1 cellular context compared by ENCODE assay signal in the genomic region with DNA sequence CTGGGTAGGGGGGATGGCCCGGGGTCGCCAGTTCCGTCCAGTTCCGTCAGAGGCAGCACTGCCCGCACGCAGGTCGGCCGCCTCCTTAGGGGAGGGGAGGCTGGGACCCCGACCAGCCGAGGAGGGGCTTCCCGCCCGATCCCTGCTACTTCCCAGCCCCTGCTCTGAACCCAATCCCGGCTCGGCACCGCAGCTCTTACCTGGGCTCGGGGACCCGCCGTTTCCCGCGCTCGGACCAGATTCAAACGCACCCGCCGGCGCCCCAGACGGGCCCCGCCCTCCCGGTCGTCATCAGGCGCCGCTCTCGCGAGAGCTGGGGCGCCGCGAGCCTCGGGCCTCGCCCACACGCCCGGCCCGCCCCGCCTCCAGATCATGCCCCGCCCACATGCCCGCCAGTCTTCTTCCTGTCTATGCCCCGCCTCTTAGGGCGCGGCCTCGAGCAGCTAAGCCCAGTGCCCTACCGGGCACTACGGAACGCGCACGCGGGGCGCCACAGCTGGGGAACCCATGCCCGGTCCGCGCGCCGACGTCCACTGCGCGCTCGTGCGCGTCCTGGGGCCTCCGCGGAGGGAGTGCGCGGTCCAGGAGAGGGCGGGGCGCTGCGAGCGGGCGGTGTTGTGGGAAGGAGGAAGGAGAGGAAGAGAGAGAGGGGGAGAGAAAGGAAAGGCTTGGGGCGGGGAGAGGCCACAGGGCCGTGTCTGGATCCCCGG.
A peak's percentile ranks its signal among the peaks of the same experiment; 100 is the strongest.
TF ChIP-seq lines count a peak whose summit lies in the region.

A gene with protein sequence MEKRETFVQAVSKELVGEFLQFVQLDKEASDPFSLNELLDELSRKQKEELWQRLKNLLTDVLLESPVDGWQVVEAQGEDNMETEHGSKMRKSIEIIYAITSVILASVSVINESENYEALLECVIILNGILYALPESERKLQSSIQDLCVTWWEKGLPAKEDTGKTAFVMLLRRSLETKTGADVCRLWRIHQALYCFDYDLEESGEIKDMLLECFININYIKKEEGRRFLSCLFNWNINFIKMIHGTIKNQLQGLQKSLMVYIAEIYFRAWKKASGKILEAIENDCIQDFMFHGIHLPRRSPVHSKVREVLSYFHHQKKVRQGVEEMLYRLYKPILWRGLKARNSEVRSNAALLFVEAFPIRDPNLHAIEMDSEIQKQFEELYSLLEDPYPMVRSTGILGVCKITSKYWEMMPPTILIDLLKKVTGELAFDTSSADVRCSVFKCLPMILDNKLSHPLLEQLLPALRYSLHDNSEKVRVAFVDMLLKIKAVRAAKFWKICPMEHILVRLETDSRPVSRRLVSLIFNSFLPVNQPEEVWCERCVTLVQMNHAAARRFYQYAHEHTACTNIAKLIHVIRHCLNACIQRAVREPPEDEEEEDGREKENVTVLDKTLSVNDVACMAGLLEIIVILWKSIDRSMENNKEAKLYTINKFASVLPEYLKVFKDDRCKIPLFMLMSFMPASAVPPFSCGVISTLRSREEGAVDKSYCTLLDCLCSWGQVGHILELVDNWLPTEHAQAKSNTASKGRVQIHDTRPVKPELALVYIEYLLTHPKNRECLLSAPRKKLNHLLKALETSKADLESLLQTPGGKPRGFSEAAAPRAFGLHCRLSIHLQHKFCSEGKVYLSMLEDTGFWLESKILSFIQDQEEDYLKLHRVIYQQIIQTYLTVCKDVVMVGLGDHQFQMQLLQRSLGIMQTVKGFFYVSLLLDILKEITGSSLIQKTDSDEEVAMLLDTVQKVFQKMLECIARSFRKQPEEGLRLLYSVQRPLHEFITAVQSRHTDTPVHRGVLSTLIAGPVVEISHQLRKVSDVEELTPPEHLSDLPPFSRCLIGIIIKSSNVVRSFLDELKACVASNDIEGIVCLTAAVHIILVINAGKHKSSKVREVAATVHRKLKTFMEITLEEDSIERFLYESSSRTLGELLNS (minus strand): TSS at position 281 of the 710 bp plus-strand sequence. CDS start 2,905 bp downstream, outside the sequence.

TF ChIP-seq in K562, 482 proteins besides CTCF, POLR2A, EP300 and RAD21 (continued from another document and continues in another):
- TF ChIP-seq BRD9 (IDR thresholded peaks at IDR 0.05; ENCODE audit: low read depth, partially characterized antibody) (no peak), MAFK (IDR thresholded peaks at IDR 0.05; ENCODE audit: low read length) (no peak), THRAP3 (IDR thresholded peaks at IDR 0.05; ENCODE audit: borderline replicate concordance) (no peak), HCFC1 (IDR thresholded peaks at IDR 0.05; ENCODE audit: low read depth, low read length) (no peak), MYBL2 (IDR thresholded peaks at IDR 0.05; ENCODE audit: low read depth) (peak; percentile 97), MYBL2 (CRISPR knock-in tag; IDR thresholded peaks at IDR 0.05; ENCODE audit: borderline replicate concordance) (peak; percentile 56; the same call in 1 of the 2 replicates), XRCC3 (IDR thresholded peaks at IDR 0.05) (no peak), TOE1 (IDR thresholded peaks at IDR 0.05; ENCODE audit: borderline replicate concordance) (0 out of 2 replicates have a peak, but pooled peaks have one; percentile 46), TOE1 (CRISPR knock-in tag; IDR thresholded peaks at IDR 0.05; ENCODE audit: borderline replicate concordance, low read depth) (0 out of 2 replicates have a peak, but pooled peaks have one; percentile 42), TARDBP (IDR thresholded peaks at IDR 0.05) (peak; percentile 97), TEAD4 (IDR thresholded peaks at IDR 0.05; ENCODE audit: low read length) (peak; percentile 55), TEAD4 (CRISPR knock-in tag; IDR thresholded peaks at IDR 0.05; ENCODE audit: borderline replicate concordance) (no peak), ILK (tag; IDR thresholded peaks at IDR 0.05; ENCODE audit: borderline replicate concordance, low read depth) (no peak), RFX7 (CRISPR knock-in tag; IDR thresholded peaks at IDR 0.05) (no peak), ZFP30 (CRISPR knock-in tag; IDR thresholded peaks at IDR 0.05; ENCODE audit: borderline replicate concordance) (no peak), TCF7L2 (IDR thresholded peaks at IDR 0.05; ENCODE audit: low read depth, low read length) (no peak), NR4A1 (CRISPR knock-in tag; IDR thresholded peaks at IDR 0.05) (no peak), NR4A1 (tag; IDR thresholded peaks at IDR 0.05) (0 out of 2 replicates have a peak, but pooled peaks have one; percentile 28), PRMT5 (CRISPR knock-in tag; IDR thresholded peaks at IDR 0.05) (no peak), BACH1 (tag; IDR thresholded peaks at IDR 0.05) (no peak), ETV6 (IDR thresholded peaks at IDR 0.05; ENCODE audit: borderline replicate concordance in 1 of 2, low read depth in 2 of 2, low read length in 1 of 2) (no peak), ETV6 (CRISPR knock-in tag; IDR thresholded peaks at IDR 0.05; ENCODE audit: borderline replicate concordance) (no peak), IRF2 (CRISPR knock-in tag; IDR thresholded peaks at IDR 0.05) (no peak)
- TF ChIP-seq, protein P1, sequence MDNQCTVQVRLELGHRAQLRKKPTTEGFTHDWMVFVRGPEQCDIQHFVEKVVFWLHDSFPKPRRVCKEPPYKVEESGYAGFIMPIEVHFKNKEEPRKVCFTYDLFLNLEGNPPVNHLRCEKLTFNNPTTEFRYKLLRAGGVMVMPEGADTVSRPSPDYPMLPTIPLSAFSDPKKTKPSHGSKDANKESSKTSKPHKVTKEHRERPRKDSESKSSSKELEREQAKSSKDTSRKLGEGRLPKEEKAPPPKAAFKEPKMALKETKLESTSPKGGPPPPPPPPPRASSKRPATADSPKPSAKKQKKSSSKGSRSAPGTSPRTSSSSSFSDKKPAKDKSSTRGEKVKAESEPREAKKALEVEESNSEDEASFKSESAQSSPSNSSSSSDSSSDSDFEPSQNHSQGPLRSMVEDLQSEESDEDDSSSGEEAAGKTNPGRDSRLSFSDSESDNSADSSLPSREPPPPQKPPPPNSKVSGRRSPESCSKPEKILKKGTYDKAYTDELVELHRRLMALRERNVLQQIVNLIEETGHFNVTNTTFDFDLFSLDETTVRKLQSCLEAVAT (IDR thresholded peaks at IDR 0.05): peak in 1 of 2 experiments; percentile 57; a peak in 1 of 4 replicates
- TF ChIP-seq, protein P2, sequence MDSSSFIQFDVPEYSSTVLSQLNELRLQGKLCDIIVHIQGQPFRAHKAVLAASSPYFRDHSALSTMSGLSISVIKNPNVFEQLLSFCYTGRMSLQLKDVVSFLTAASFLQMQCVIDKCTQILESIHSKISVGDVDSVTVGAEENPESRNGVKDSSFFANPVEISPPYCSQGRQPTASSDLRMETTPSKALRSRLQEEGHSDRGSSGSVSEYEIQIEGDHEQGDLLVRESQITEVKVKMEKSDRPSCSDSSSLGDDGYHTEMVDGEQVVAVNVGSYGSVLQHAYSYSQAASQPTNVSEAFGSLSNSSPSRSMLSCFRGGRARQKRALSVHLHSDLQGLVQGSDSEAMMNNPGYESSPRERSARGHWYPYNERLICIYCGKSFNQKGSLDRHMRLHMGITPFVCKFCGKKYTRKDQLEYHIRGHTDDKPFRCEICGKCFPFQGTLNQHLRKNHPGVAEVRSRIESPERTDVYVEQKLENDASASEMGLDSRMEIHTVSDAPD (CRISPR knock-in tag; IDR thresholded peaks at IDR 0.05): no peak
- TF ChIP-seq, protein P3, sequence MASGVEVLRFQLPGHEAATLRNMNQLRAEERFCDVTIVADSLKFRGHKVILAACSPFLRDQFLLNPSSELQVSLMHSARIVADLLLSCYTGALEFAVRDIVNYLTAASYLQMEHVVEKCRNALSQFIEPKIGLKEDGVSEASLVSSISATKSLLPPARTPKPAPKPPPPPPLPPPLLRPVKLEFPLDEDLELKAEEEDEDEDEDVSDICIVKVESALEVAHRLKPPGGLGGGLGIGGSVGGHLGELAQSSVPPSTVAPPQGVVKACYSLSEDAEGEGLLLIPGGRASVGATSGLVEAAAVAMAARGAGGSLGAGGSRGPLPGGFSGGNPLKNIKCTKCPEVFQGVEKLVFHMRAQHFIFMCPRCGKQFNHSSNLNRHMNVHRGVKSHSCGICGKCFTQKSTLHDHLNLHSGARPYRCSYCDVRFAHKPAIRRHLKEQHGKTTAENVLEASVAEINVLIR (CRISPR knock-in tag; IDR thresholded peaks at IDR 0.05): peak; percentile 77
- TF ChIP-seq, protein P4, sequence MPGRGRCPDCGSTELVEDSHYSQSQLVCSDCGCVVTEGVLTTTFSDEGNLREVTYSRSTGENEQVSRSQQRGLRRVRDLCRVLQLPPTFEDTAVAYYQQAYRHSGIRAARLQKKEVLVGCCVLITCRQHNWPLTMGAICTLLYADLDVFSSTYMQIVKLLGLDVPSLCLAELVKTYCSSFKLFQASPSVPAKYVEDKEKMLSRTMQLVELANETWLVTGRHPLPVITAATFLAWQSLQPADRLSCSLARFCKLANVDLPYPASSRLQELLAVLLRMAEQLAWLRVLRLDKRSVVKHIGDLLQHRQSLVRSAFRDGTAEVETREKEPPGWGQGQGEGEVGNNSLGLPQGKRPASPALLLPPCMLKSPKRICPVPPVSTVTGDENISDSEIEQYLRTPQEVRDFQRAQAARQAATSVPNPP (IDR thresholded peaks at IDR 0.05; ENCODE audit: borderline replicate concordance, insufficient read depth, insufficient read length): no peak
- TF ChIP-seq, protein P5, sequence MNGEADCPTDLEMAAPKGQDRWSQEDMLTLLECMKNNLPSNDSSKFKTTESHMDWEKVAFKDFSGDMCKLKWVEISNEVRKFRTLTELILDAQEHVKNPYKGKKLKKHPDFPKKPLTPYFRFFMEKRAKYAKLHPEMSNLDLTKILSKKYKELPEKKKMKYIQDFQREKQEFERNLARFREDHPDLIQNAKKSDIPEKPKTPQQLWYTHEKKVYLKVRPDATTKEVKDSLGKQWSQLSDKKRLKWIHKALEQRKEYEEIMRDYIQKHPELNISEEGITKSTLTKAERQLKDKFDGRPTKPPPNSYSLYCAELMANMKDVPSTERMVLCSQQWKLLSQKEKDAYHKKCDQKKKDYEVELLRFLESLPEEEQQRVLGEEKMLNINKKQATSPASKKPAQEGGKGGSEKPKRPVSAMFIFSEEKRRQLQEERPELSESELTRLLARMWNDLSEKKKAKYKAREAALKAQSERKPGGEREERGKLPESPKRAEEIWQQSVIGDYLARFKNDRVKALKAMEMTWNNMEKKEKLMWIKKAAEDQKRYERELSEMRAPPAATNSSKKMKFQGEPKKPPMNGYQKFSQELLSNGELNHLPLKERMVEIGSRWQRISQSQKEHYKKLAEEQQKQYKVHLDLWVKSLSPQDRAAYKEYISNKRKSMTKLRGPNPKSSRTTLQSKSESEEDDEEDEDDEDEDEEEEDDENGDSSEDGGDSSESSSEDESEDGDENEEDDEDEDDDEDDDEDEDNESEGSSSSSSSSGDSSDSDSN (IDR thresholded peaks at IDR 0.05; ENCODE audit: borderline replicate concordance in 1 of 2, low read depth in 2 of 2, low read length in 2 of 2): peak in 1 of 2 experiments; percentile 57; a peak in 1 of 4 replicates
- TF ChIP-seq, protein P6, sequence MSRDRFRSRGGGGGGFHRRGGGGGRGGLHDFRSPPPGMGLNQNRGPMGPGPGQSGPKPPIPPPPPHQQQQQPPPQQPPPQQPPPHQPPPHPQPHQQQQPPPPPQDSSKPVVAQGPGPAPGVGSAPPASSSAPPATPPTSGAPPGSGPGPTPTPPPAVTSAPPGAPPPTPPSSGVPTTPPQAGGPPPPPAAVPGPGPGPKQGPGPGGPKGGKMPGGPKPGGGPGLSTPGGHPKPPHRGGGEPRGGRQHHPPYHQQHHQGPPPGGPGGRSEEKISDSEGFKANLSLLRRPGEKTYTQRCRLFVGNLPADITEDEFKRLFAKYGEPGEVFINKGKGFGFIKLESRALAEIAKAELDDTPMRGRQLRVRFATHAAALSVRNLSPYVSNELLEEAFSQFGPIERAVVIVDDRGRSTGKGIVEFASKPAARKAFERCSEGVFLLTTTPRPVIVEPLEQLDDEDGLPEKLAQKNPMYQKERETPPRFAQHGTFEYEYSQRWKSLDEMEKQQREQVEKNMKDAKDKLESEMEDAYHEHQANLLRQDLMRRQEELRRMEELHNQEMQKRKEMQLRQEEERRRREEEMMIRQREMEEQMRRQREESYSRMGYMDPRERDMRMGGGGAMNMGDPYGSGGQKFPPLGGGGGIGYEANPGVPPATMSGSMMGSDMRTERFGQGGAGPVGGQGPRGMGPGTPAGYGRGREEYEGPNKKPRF (IDR thresholded peaks at IDR 0.05; ENCODE audit: low read depth, low read length): no peak
- TF ChIP-seq, protein P7, sequence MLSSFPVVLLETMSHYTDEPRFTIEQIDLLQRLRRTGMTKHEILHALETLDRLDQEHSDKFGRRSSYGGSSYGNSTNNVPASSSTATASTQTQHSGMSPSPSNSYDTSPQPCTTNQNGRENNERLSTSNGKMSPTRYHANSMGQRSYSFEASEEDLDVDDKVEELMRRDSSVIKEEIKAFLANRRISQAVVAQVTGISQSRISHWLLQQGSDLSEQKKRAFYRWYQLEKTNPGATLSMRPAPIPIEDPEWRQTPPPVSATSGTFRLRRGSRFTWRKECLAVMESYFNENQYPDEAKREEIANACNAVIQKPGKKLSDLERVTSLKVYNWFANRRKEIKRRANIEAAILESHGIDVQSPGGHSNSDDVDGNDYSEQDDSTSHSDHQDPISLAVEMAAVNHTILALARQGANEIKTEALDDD (IDR thresholded peaks at IDR 0.05): peak; percentile 37; the same call in 1 of the 2 replicates
- TF ChIP-seq, protein P8, sequence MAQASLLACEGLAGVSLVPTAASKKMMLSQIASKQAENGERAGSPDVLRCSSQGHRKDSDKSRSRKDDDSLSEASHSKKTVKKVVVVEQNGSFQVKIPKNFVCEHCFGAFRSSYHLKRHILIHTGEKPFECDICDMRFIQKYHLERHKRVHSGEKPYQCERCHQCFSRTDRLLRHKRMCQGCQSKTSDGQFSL (CRISPR knock-in tag; IDR thresholded peaks at IDR 0.05): peak; percentile 62
- TF ChIP-seq, protein P8 (tag; IDR thresholded peaks at IDR 0.05): no peak
- TF ChIP-seq, protein P9, sequence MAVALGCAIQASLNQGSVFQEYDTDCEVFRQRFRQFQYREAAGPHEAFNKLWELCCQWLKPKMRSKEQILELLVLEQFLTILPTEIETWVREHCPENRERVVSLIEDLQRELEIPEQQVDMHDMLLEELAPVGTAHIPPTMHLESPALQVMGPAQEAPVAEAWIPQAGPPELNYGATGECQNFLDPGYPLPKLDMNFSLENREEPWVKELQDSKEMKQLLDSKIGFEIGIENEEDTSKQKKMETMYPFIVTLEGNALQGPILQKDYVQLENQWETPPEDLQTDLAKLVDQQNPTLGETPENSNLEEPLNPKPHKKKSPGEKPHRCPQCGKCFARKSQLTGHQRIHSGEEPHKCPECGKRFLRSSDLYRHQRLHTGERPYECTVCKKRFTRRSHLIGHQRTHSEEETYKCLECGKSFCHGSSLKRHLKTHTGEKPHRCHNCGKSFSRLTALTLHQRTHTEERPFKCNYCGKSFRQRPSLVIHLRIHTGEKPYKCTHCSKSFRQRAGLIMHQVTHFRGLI (CRISPR knock-in tag; IDR thresholded peaks at IDR 0.05): no peak
